In the genomic region with DNA sequence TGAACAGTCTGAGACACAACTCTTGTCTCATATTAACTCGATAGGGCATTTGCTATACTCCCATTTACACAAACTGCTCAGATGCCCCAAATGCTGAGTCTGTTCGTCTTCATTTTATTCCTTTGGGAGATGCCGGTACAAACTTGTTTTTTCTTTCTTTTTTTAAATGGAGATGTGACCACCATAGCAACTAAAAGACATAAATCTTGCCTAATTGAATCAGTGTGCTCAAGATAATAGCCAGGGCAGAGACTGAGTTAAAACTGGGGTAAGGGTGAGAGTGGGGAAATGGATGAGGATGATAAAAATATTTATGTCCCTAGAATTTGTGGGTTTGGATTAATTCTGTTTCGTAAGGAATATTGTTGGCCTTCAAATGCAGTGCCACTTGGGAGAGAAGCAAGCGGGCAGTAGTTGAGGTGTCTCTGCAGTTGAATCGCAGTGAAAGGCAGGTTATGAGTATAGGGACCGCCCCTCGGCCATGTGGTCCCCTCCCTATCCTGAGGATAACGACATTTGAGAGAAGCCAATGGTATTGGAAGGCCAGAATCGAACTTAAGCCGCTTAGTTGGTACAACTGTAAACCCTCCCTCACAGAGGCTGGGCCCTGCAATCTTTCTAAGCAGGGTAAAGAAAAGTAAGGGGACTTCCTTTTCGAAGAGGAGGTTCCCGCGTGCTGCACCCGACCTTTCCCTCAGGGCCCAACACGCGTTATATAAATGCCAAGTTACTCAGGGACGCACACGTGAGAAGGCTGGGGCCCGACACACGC, we compare ENCODE assay signal across 8 cellular contexts. TPM values are rescaled to one million over a fixed set of nuclear protein-coding genes. Genes with fewer than 3 reads are reported as not detected.
DNase-seq lines count a peak whose midpoint lies in the region; ATAC-seq, FAIRE-seq and TF ChIP-seq lines count a peak whose summit lies in the region.

No MANE protein-coding gene starts in this region.

- CTCF ChIA-PET in A549 (lab: Yijun Ruan, JAX): no interaction called here
- CTCF ChIA-PET in activated CD4-positive, alpha-beta T cell treated with anti-CD3 and anti-CD28 coated beads for 36 hours (lab: Charles Lee): interaction anchor here (0.9 to 1.3 kb wide), 4 partner anchors 13 to 239 kb away, joined by 3 to 4 read pairs (median 3); no protein-coding TSS in a partner anchor

- TF ChIP-seq EP300 in A549 (IDR thresholded peaks at IDR 0.05) (no peak), upper lobe of left lung (IDR thresholded peaks at IDR 0.05) (no peak)

- TF ChIP-seq POLR2A in A549 (IDR thresholded peaks at IDR 0.05; ENCODE audit: low read length) (no peak), upper lobe of left lung (IDR thresholded peaks at IDR 0.05) (no peak)

- no peak for TF ChIP-seq CTCF in A549 (IDR thresholded peaks at IDR 0.05)
- TF ChIP-seq CTCF in epithelial cell of proximal tubule (conservative IDR thresholded peaks at IDR 0.05; ENCODE audit: low read depth, low read length): no peak
- no peak for TF ChIP-seq CTCF in natural killer cell (IDR thresholded peaks at IDR 0.05)
- TF ChIP-seq CTCF in upper lobe of left lung (IDR thresholded peaks at IDR 0.05): no peak

- TF ChIP-seq RAD21 in A549 (conservative IDR thresholded peaks at IDR 0.05 in 1 of 2, IDR thresholded peaks at IDR 0.05 in 1 of 2): no peak

- POLR2A ChIA-PET in A549 (lab: Yijun Ruan, JAX): interaction anchor here (1.1 kb wide), 1 partner anchor 24 kb away, joined by 3 read pairs; no protein-coding TSS in a partner anchor
- POLR2A ChIA-PET in activated CD4-positive, alpha-beta T cell treated with anti-CD3 and anti-CD28 coated beads for 36 hours (lab: Charles Lee): interaction anchor here (0.5 to 2.7 kb wide), 5 partner anchors 13 to 307 kb away, joined by 3 to 10 read pairs (median 4); no protein-coding TSS in a partner anchor

- H3K27ac ChIP-seq in A549 (peak overlapping the region; percentile 93 to 95), upper lobe of left lung (peak overlapping the region; percentile 90 to 96 (median 92))

- WGBS in A549 (ENCODE audit: missing lambda C conversion rate): 36% methylated on average over 18 of the region's 21 CpGs
- WGBS in upper lobe of left lung, 2 donors: 25 to 35% methylated on average over 13 to 21 of the region's 21 CpGs

- peak; percentile 58 to 71 for ATAC-seq in A549
- peak; percentile 33 for ATAC-seq in GM18517 (IDR thresholded peaks at IDR 0.05; ENCODE audit: unreplicated experiment)
- peak; percentile 6 for ATAC-seq in HG03064 (IDR thresholded peaks at IDR 0.05; ENCODE audit: low read depth, unreplicated experiment)
- peak; percentile 59 for ATAC-seq in activated CD4-positive, alpha-beta T cell treated with anti-CD3 and anti-CD28 coated beads for 36 hours
- peak; percentile 42 to 66 (median 48) for ATAC-seq in natural killer cell
- peak in 1 of 2 donors; percentile 61 for ATAC-seq in upper lobe of left lung (ENCODE audit: low FRiP score in 2 of 2)

- H3K9me3 ChIP-seq in A549 (no peaks in the 10 kb centered on the region), upper lobe of left lung (no peaks in the 10 kb centered on the region)

- peak overlapping the region; percentile 82 for H3K4me2 ChIP-seq in A549

- H3K27me3 ChIP-seq in upper lobe of left lung: no peaks in the 10 kb centered on the region

- peaks cover 6% of the 10 kb centered on the region for H3K9me3 Mint-ChIP-seq in activated CD4-positive, alpha-beta T cell treated with anti-CD3 and anti-CD28 coated beads for 36 hours (ENCODE audit: low read depth)
- H3K9me3 Mint-ChIP-seq in natural killer cell: no peaks in the 10 kb centered on the region

- H3K27me3 Mint-ChIP-seq in activated CD4-positive, alpha-beta T cell treated with anti-CD3 and anti-CD28 coated beads for 36 hours: no peaks in the 10 kb centered on the region
- H3K27me3 Mint-ChIP-seq in natural killer cell (ENCODE audit: low read depth in 2 of 2): no peaks in the 10 kb centered on the region

- no peak overlapping the region for H3K4me3 Mint-ChIP-seq in activated CD4-positive, alpha-beta T cell treated with anti-CD3 and anti-CD28 coated beads for 36 hours
- H3K4me3 Mint-ChIP-seq in natural killer cell: peak overlapping the region; percentile 89

- H3K4me3 ChIP-seq in A549 (peak overlapping the region; percentile 99), epithelial cell of proximal tubule (ENCODE audit: low read depth, low read length) (peak overlapping the region; percentile 96), upper lobe of left lung (peak overlapping the region in 3 of 4 donors; percentile 58 to 99 (median 93))

- H3K36me3 ChIP-seq in upper lobe of left lung: no peaks in the 10 kb centered on the region

- intact Hi-C loops in activated CD4-positive, alpha-beta T cell treated with anti-CD3 and anti-CD28 coated beads for 36 hours (cut with DNase I, micrococcal nuclease): loop anchor here (1.0 to 5.0 kb wide), 15 partner anchors 22 to 531 kb away; partner anchors contain the start of genes ZNF326 (in 2 of the 2), GBP5 (in 1 of the 2), KYAT3 (in 1 of the 2) and RBMXL1 (in 1 of the 2)
- intact Hi-C loops in natural killer cell (cut with micrococcal nuclease): loop anchor here (1.0 to 2.0 kb wide), 2 partner anchors 239 to 532 kb away; no protein-coding TSS in a partner anchor

- FAIRE-seq in A549 (lab: Jason Lieb, UNC): no peak

- H3K4me1 ChIP-seq in A549: peaks cover 10% of the 10 kb centered on the region; the same call in 1 of the 3 replicates
- H3K4me1 ChIP-seq in upper lobe of left lung: peaks cover 19 to 25% (median 22%) of the 10 kb centered on the region in 4 donors

- DNase-seq in A549 (ENCODE audit: low read depth in 1 of 2, low spot score in 1 of 2) (peak; percentile 18 to 71), NCI-H2196 (lab: John Stamatoyannopoulos, UW; ENCODE audit: unreplicated experiment) (peak; percentile 69), epithelial cell of proximal tubule (ENCODE audit: low read depth) (no peak), natural killer cell (no peak), upper lobe of left lung (peak in 1 of 2 donors; percentile 51)
- peak; percentile 85 for DNase-seq in activated CD4-positive, alpha-beta T cell treated with anti-CD3 and anti-CD28 coated beads for 36 hours

- peaks cover 24% of the 10 kb centered on the region for H3K4me1 Mint-ChIP-seq in activated CD4-positive, alpha-beta T cell treated with anti-CD3 and anti-CD28 coated beads for 36 hours
- peaks cover 8 to 15% of the 10 kb centered on the region in 2 donors for H3K4me1 Mint-ChIP-seq in natural killer cell

- no peak overlapping the region for H3K27ac Mint-ChIP-seq in activated CD4-positive, alpha-beta T cell treated with anti-CD3 and anti-CD28 coated beads for 36 hours
- H3K27ac Mint-ChIP-seq in natural killer cell: peak overlapping the region; percentile 80 to 90

- H3K36me3 Mint-ChIP-seq in activated CD4-positive, alpha-beta T cell treated with anti-CD3 and anti-CD28 coated beads for 36 hours (ENCODE audit: low read depth): peaks cover 8% of the 10 kb centered on the region
- no peaks in the 10 kb centered on the region for H3K36me3 Mint-ChIP-seq in natural killer cell

TF ChIP-seq in A549, 52 proteins besides CTCF, POLR2A, EP300 and RAD21 (continues in another document):
- TF ChIP-seq, protein P1, sequence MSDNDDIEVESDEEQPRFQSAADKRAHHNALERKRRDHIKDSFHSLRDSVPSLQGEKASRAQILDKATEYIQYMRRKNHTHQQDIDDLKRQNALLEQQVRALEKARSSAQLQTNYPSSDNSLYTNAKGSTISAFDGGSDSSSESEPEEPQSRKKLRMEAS (IDR thresholded peaks at IDR 0.05): 0 out of 2 replicates have a peak, but pooled peaks have one; percentile 98
- peak; percentile 87 for TF ChIP-seq HOXB13 (CRISPR knock-in tag; IDR thresholded peaks at IDR 0.05; ENCODE audit: low read depth)
- TF ChIP-seq EHMT2 (IDR thresholded peaks at IDR 0.05; ENCODE audit: low read depth): no peak
- TF ChIP-seq USF2 (IDR thresholded peaks at IDR 0.05): 0 out of 2 replicates have a peak, but pooled peaks have one; percentile 34
- no peak for TF ChIP-seq POLR2AphosphoS2 (conservative IDR thresholded peaks at IDR 0.05; ENCODE audit: low read length)
- no peak for TF ChIP-seq ZFP36 (IDR thresholded peaks at IDR 0.05; ENCODE audit: borderline replicate concordance, partially characterized antibody)
- TF ChIP-seq CHD2 (IDR thresholded peaks at IDR 0.05; ENCODE audit: low read length, partially characterized antibody): no peak
- no peak for TF ChIP-seq HEYL (CRISPR knock-in tag; IDR thresholded peaks at IDR 0.05)
- TF ChIP-seq EHF (CRISPR knock-in tag; IDR thresholded peaks at IDR 0.05): no peak
- no peak for TF ChIP-seq NPAS2 (CRISPR knock-in tag; IDR thresholded peaks at IDR 0.05; ENCODE audit: borderline replicate concordance)
- no peak for TF ChIP-seq SREBF2 (IDR thresholded peaks at IDR 0.05)
- TF ChIP-seq, protein P2, sequence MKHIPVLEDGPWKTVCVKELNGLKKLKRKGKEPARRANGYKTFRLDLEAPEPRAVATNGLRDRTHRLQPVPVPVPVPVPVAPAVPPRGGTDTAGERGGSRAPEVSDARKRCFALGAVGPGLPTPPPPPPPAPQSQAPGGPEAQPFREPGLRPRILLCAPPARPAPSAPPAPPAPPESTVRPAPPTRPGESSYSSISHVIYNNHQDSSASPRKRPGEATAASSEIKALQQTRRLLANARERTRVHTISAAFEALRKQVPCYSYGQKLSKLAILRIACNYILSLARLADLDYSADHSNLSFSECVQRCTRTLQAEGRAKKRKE (CRISPR knock-in tag; IDR thresholded peaks at IDR 0.05; ENCODE audit: low read depth): peak; percentile 90; the same call in 1 of the 2 replicates
- TF ChIP-seq RARB (CRISPR knock-in tag; IDR thresholded peaks at IDR 0.05): no peak
- peak; percentile 75 for TF ChIP-seq HOXB5 (CRISPR knock-in tag; IDR thresholded peaks at IDR 0.05)
- no peak for TF ChIP-seq HDAC2 (IDR thresholded peaks at IDR 0.05)
- no peak for TF ChIP-seq RCOR1 (IDR thresholded peaks at IDR 0.05; ENCODE audit: low read depth, low read length)

RNA-seq across cellular contexts. Expression of gene LRRC8B, which starts 0.8 kb away (rescaled TPM):
- polyA plus RNA-seq in A549 (2011; rRNA removed) (10.3 and 11.1 TPM in 2 replicates), A549 (2017; fragmentation: RNase III; extraction: RNeasy Plus Mini Kit Qiagen cat#74134 plus additional on column Dnase treatment) (3.2 to 3.3 TPM (median 3.2 TPM) in 3 replicates)
- 2.5 and 3.9 TPM in 2 replicates for polyA plus RNA-seq in A549 (2012; cell fraction: cytosol; rRNA removed)
- 2.1 and 2.7 TPM in 2 replicates for polyA plus RNA-seq in A549 (2012; cell fraction: nucleus; rRNA removed)
- 23.4 and 29.1 TPM in 2 replicates for polyA minus RNA-seq in A549 (2011; rRNA and poly(A)+ RNA removed)
- 10 to 100 TPM; 38.9 to 41.5 TPM for total RNA-seq in activated CD4-positive, alpha-beta T cell treated with anti-CD3 and anti-CD28 coated beads for 36 hours
- total RNA-seq in epithelial cell of proximal tubule (5.0 and 12.2 TPM in 2 replicates), natural killer cell (1 to 10 TPM; 1.7 to 2.9 (median 2.9) TPM), upper lobe of left lung (10 to 100 TPM in 4 of 6 donors, 1 to 10 TPM in 2; 7.1 to 20.2 (median 14.8) TPM)

Comparison
In these comparisons a context has a peak if more than half of its experiments do, and no peak if none do; other contexts are left out.
1. DNase-seq: peak in A549 (2 of 2), NCI-H2196 (single experiment) and activated CD4-positive, alpha-beta T cell treated with anti-CD3 and anti-CD28 coated beads for 36 hours (single experiment); none in epithelial cell of proximal tubule (single experiment) and natural killer cell (single experiment).
2. Peak in every context shown above with its lines, with median percentiles within 50 percentile points of each other: H3K4me3 ChIP-seq.